29 cellular contexts compared by ENCODE assay signal in the genomic region with DNA sequence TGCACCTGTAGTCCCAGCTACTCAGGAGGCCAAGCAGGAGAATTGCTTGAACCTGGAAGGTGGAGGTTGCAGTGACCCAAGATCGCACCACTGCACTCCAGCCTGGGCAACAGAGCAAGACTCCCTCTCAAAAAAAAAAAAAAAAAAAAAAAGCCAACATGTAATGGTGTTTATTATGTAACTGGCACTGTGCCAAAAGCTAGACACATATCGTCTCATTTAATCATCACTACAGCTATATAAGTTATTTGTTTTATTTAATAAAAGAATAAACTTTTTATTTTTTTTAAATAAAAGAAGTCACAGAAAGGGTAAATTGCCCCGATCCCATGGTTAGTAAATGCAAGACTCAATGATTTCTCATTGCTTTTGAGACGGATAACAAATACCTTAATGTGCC.
"Had no signal": no experiment of that assay in that cellular context is flagged by ENCODE, and none has a peak within 500 bp of the region (broad histone marks: within the 10 kb centered on the region; RNA-seq: fewer than 3 reads in every experiment).

No MANE protein-coding gene starts in this region.

- H3K4me3 ChIP-seq: coronary artery, dorsolateral prefrontal cortex had no signal

- FAIRE-seq: astrocyte, bronchial epithelial cell, frontal cortex had no signal

- H3K27ac ChIP-seq: brain microvascular endothelial cell, coronary artery, dorsolateral prefrontal cortex, WERI-Rb-1 had no signal

- H3K27me3 ChIP-seq: brain microvascular endothelial cell had no signal

- H3K36me3 ChIP-seq: brain microvascular endothelial cell, WERI-Rb-1 had no signal

- ATAC-seq: activated CD4-positive, CD25-positive, alpha-beta regulatory T cell treated with anti-CD3 and anti-CD28 coated beads, Interleukin-2, amount 50 U/mL, for 24 hours; activated CD8-positive, alpha-beta T cell treated with anti-CD3 and anti-CD28 coated beads for 36 hours; activated T-cell treated with anti-CD3 and anti-CD28 coated beads, Interleukin-2, amount 50 U/mL, for 4 hours; activated T-helper 17 cell treated with anti-CD3 and anti-CD28 coated beads, Interleukin-2, amount 50 U/mL, for 72 hours; esophagus mucosa had no signal

- DNase-seq: activated B cell treated with CpG ODN at 0.5 μM for 24 hours; activated CD4-positive, alpha-beta T cell treated with anti-CD3 and anti-CD28 coated beads for 48 hours; activated CD4-positive, alpha-beta T cell treated with anti-CD3 and anti-CD28 coated beads, Interleukin-2, amount 50 U/mL, for 1 hour; activated CD4-positive, alpha-beta T cell treated with anti-CD3 and anti-CD28 coated beads, Interleukin-2, amount 50 U/mL, for 48 hours; activated CD8-positive, alpha-beta memory T cell treated with anti-CD3 and anti-CD28 coated beads for 24 hours; activated CD8-positive, alpha-beta T cell treated with anti-CD3 and anti-CD28 coated beads for 36 hours; activated effector memory CD4-positive, alpha-beta T cell treated with Interleukin-2 at 50 U/mL for 16 hours; activated gamma-delta T cell treated with Interleukin-2 at 50 U/mL for 16 hours; activated naive CD4-positive, alpha-beta T cell treated with anti-CD3 and anti-CD28 coated beads, Interleukin-2, amount 50 U/mL, for 16 hours; activated naive CD4-positive, alpha-beta T cell treated with Interleukin-2 at 50 U/mL for 16 hours; activated T-cell treated with anti-CD3 and anti-CD28 coated beads, Interleukin-2, amount 50 U/mL, for 4 hours; amniotic stem cell; anterior cingulate cortex; brain microvascular endothelial cell; dorsolateral prefrontal cortex; effector memory CD4-positive, alpha-beta T cell; endodermal cell; foreskin fibroblast; head of caudate nucleus; hippocampal formation; T1000; WERI-Rb-1 had no signal
